Comparison of ENCODE assay signal across 1 cellular context in genomic region chr11:19389787-19390303, GRCh38.
TF ChIP-seq lines count a peak whose summit lies in the region.

No MANE protein-coding gene starts in this region.

TF ChIP-seq in IMR-90, 13 proteins besides CTCF, POLR2A, EP300 and RAD21 (continued from another document):
- TF ChIP-seq USF2 (IDR thresholded peaks at IDR 0.05; ENCODE audit: low read depth, low read length): no peak
TF ChIP-seq in IMR-90: peak in this region for 0.
